Comparison of ENCODE assay signal across 17 cellular contexts in the genomic region with DNA sequence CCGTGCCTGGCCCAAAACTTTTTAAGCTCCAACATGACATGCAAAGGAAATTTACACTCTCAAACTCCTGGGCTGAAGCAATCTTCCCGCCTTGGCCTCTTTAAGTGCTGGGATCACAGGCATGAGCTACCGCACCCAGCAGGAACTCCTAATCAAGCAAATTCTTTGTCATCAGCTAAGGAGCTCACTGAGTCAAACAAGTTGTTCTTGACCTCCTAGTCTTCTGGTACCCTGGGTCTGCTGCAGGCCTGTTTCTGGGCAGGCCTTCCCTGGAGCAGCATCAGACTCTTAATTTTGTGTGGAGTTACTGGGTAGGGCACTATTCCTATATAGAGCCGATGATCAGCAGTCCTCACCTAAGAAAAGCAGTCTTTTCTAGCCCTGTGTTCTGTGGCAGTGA.
"Had no signal": no experiment of that assay in that cellular context is flagged by ENCODE, and none has a peak within 500 bp of the region (broad histone marks: within the 10 kb centered on the region; RNA-seq: fewer than 3 reads in every experiment).

No MANE protein-coding gene starts in this region.

- H3K4me3 ChIP-seq: suprapubic skin, upper lobe of left lung had no signal

- H3K4me1 Mint-ChIP-seq: activated CD4-positive, alpha-beta T cell treated with anti-CD3 and anti-CD28 coated beads, Interleukin-2, amount 10 ng/mL, durations not matched to agents 24 days and 14 days; activated naive CD4-positive, alpha-beta T cell treated with anti-CD3 and anti-CD28 coated beads, Interleukin-2, amount 10 ng/mL, durations not matched to agents 7 days and 5 days; activated T-helper 17 cell treated with anti-CD3 and anti-CD28 coated beads, Interleukin-2, amount 50 U/mL, for 72 hours; naive thymus-derived CD8-positive, alpha-beta T cell had no signal

- H3K27ac ChIP-seq: epithelial cell of prostate, suprapubic skin, upper lobe of left lung had no signal

- DNase-seq: activated CD4-positive, alpha-beta T cell treated with anti-CD3 and anti-CD28 coated beads, Interleukin-2, amount 10 ng/mL, durations not matched to agents 24 days and 14 days; activated CD8-positive, alpha-beta T cell treated with anti-CD3 and anti-CD28 coated beads for 36 hours; activated naive CD4-positive, alpha-beta T cell treated with anti-CD3 and anti-CD28 coated beads, Interleukin-2, amount 10 ng/mL, durations not matched to agents 7 days and 5 days; activated T-cell treated with anti-CD3 and anti-CD28 coated beads, Interleukin-2, amount 50 U/mL, for 1 hour; effector CD8-positive, alpha-beta T cell; naive thymus-derived CD8-positive, alpha-beta T cell; nucleus accumbens; posterior cingulate gyrus; T-helper 1 cell; T-helper 9 cell; upper lobe of left lung had no signal

- H3K36me3 ChIP-seq: suprapubic skin, upper lobe of left lung had no signal

- H3K9me3 ChIP-seq: suprapubic skin, upper lobe of left lung had no signal

- H3K4me3 Mint-ChIP-seq: activated CD4-positive, alpha-beta T cell treated with anti-CD3 and anti-CD28 coated beads, Interleukin-2, amount 10 ng/mL, durations not matched to agents 24 days and 14 days; activated CD8-positive, alpha-beta T cell treated with anti-CD3 and anti-CD28 coated beads for 36 hours; activated naive CD4-positive, alpha-beta T cell treated with anti-CD3 and anti-CD28 coated beads, Interleukin-2, amount 10 ng/mL, durations not matched to agents 7 days and 5 days; activated T-helper 17 cell treated with anti-CD3 and anti-CD28 coated beads, Interleukin-2, amount 50 U/mL, for 72 hours; dendritic cell treated with granulocyte-macrophage colony-stimulating factor and Interleukin-4, amounts not matched to agents 40 ng/mL and 50 ng/mL, for 4 days; naive thymus-derived CD8-positive, alpha-beta T cell; stimulated activated naive CD8-positive, alpha-beta T cell treated with anti-CD3 and anti-CD28 coated beads, Interleukin-15, Interleukin-2, amounts not matched to agents 100 ng/mL and 50 ng/mL, for 24 hours had no signal

- H3K9me3 Mint-ChIP-seq: activated CD4-positive, alpha-beta T cell treated with anti-CD3 and anti-CD28 coated beads, Interleukin-2, amount 10 ng/mL, durations not matched to agents 24 days and 14 days; activated T-helper 17 cell treated with anti-CD3 and anti-CD28 coated beads, Interleukin-2, amount 50 U/mL, for 72 hours; dendritic cell treated with granulocyte-macrophage colony-stimulating factor and Interleukin-4, amounts not matched to agents 40 ng/mL and 50 ng/mL, for 4 days; stimulated activated naive CD8-positive, alpha-beta T cell treated with anti-CD3 and anti-CD28 coated beads, Interleukin-15, Interleukin-2, amounts not matched to agents 100 ng/mL and 50 ng/mL, for 24 hours had no signal

- H3K27ac Mint-ChIP-seq: activated CD4-positive, alpha-beta T cell treated with anti-CD3 and anti-CD28 coated beads, Interleukin-2, amount 10 ng/mL, durations not matched to agents 24 days and 14 days; activated CD8-positive, alpha-beta T cell treated with anti-CD3 and anti-CD28 coated beads for 36 hours; activated naive CD4-positive, alpha-beta T cell treated with anti-CD3 and anti-CD28 coated beads, Interleukin-2, amount 10 ng/mL, durations not matched to agents 7 days and 5 days; activated T-helper 17 cell treated with anti-CD3 and anti-CD28 coated beads, Interleukin-2, amount 50 U/mL, for 72 hours; dendritic cell treated with granulocyte-macrophage colony-stimulating factor and Interleukin-4, amounts not matched to agents 40 ng/mL and 50 ng/mL, for 4 days; naive thymus-derived CD8-positive, alpha-beta T cell; stimulated activated naive CD8-positive, alpha-beta T cell treated with anti-CD3 and anti-CD28 coated beads, Interleukin-15, Interleukin-2, amounts not matched to agents 100 ng/mL and 50 ng/mL, for 24 hours had no signal

- H3K27me3 ChIP-seq: suprapubic skin, upper lobe of left lung had no signal

- H3K36me3 Mint-ChIP-seq: activated naive CD4-positive, alpha-beta T cell treated with anti-CD3 and anti-CD28 coated beads, Interleukin-2, amount 10 ng/mL, durations not matched to agents 7 days and 5 days had no signal

- H3K27me3 Mint-ChIP-seq: activated CD4-positive, alpha-beta T cell treated with anti-CD3 and anti-CD28 coated beads, Interleukin-2, amount 10 ng/mL, durations not matched to agents 24 days and 14 days; activated CD8-positive, alpha-beta T cell treated with anti-CD3 and anti-CD28 coated beads for 36 hours; activated T-helper 17 cell treated with anti-CD3 and anti-CD28 coated beads, Interleukin-2, amount 50 U/mL, for 72 hours; dendritic cell treated with granulocyte-macrophage colony-stimulating factor and Interleukin-4, amounts not matched to agents 40 ng/mL and 50 ng/mL, for 4 days; naive thymus-derived CD8-positive, alpha-beta T cell; stimulated activated naive CD8-positive, alpha-beta T cell treated with anti-CD3 and anti-CD28 coated beads, Interleukin-15, Interleukin-2, amounts not matched to agents 100 ng/mL and 50 ng/mL, for 24 hours had no signal

- ATAC-seq: activated CD8-positive, alpha-beta T cell treated with anti-CD3 and anti-CD28 coated beads for 36 hours; activated T-helper 17 cell treated with anti-CD3 and anti-CD28 coated beads, Interleukin-2, amount 50 U/mL, for 72 hours; left lobe of liver; naive thymus-derived CD8-positive, alpha-beta T cell had no signal
